Comparison of ENCODE assay signal across 1 cellular context in genomic region chr12:6950944-6951540, GRCh38.
TF ChIP-seq lines count a peak whose summit lies in the region.

TSS of gene PTPN6 (plus strand) at chr12:6951356. CDS start at chr12:6951513, 157 bp downstream.

TF ChIP-seq in GM12878, 131 proteins besides CTCF, POLR2A, EP300 and RAD21 (continued from another document and continues in another):
- TF ChIP-seq ZBTB40 (IDR thresholded peaks at IDR 0.05; ENCODE audit: borderline replicate concordance) (no peak), CHD2 (IDR thresholded peaks at IDR 0.05; ENCODE audit: borderline replicate concordance, low read depth, low read length) (no peak), BHLHE40 (IDR thresholded peaks at IDR 0.05; ENCODE audit: borderline replicate concordance in 1 of 2, low read depth in 2 of 2, low read length in 1 of 2) (peak; percentile 16 to 66; a peak in 3 of 4 replicates), MTA2 (IDR thresholded peaks at IDR 0.05; ENCODE audit: low read depth) (peak; percentile 44), ATF7 (IDR thresholded peaks at IDR 0.05; ENCODE audit: low read depth) (peak; percentile 89), RELB (IDR thresholded peaks at IDR 0.05; ENCODE audit: low read depth) (peak; percentile 57; the same call in 1 of the 2 replicates), ZZZ3 (IDR thresholded peaks at IDR 0.05; ENCODE audit: control insufficient read depth, insufficient read length, low read depth) (no peak), RB1 (IDR thresholded peaks at IDR 0.05; ENCODE audit: borderline replicate concordance) (no peak; the same call in 1 of the 2 replicates), NBN (IDR thresholded peaks at IDR 0.05) (peak; percentile 91), MXI1 (IDR thresholded peaks at IDR 0.05; ENCODE audit: low read depth, low read length) (0 out of 2 replicates have a peak, but pooled peaks have one; percentile 17), EED (IDR thresholded peaks at IDR 0.05; ENCODE audit: low read depth) (peak; percentile 43), TARDBP (IDR thresholded peaks at IDR 0.05; ENCODE audit: borderline replicate concordance) (0 out of 2 replicates have a peak, but pooled peaks have one; percentile 52), IRF4 (IDR thresholded peaks at IDR 0.05; ENCODE audit: low read depth, low read length) (0 out of 2 replicates have a peak, but pooled peaks have one; percentile 24), SMC3 (IDR thresholded peaks at IDR 0.05; ENCODE audit: borderline replicate concordance, low read length) (no peak), PBX3 (IDR thresholded peaks at IDR 0.05; ENCODE audit: insufficient replicate concordance, low read depth, low read length) (peak; percentile 59), LARP7 (IDR thresholded peaks at IDR 0.05) (peak; percentile 45; the same call in 1 of the 2 replicates), MEF2B (IDR thresholded peaks at IDR 0.05; ENCODE audit: partially characterized antibody, poor library complexity, severe bottlenecking) (peak; percentile 57), PML (IDR thresholded peaks at IDR 0.05; ENCODE audit: low read length) (no peak), MLLT1 (IDR thresholded peaks at IDR 0.05) (peak; percentile 86), CBX3 (IDR thresholded peaks at IDR 0.05; ENCODE audit: borderline replicate concordance, low read depth) (no peak), BACH1 (IDR thresholded peaks at IDR 0.05; ENCODE audit: borderline replicate concordance) (no peak; the same call in 1 of the 2 replicates), POLR2AphosphoS2 (IDR thresholded peaks at IDR 0.05; ENCODE audit: low read depth, low read length) (peak; percentile 78; the same call in 1 of the 2 replicates), RBBP5 (conservative IDR thresholded peaks at IDR 0.05) (no peak), TCF3 (IDR thresholded peaks at IDR 0.05; ENCODE audit: borderline replicate concordance, insufficient read depth, low read depth, low read length) (no peak), HCFC1 (IDR thresholded peaks at IDR 0.05; ENCODE audit: low read length) (no peak), SP1 (IDR thresholded peaks at IDR 0.05; ENCODE audit: low read depth, low read length) (no peak), NR2C1 (IDR thresholded peaks at IDR 0.05) (peak; percentile 37; the same call in 1 of the 2 replicates), MYB (IDR thresholded peaks at IDR 0.05; ENCODE audit: borderline replicate concordance, low read depth, low read length) (no peak), RCOR1 (conservative IDR thresholded peaks at IDR 0.05; ENCODE audit: low read depth, low read length) (no peak), KLF5 (IDR thresholded peaks at IDR 0.05; ENCODE audit: partially characterized antibody) (peak; percentile 33), MEF2A (IDR thresholded peaks at IDR 0.05; ENCODE audit: insufficient read depth, low read depth, low read length) (no peak), CBFB (IDR thresholded peaks at IDR 0.05; ENCODE audit: low read depth) (no peak; the same call in 1 of the 2 replicates), EZH2 (IDR thresholded peaks at IDR 0.05; ENCODE audit: borderline replicate concordance, control insufficient read depth, low read depth, low read length) (no peak), SUPT20H (IDR thresholded peaks at IDR 0.05; ENCODE audit: borderline replicate concordance, control insufficient read depth, low read depth, low read length) (no peak), NFYA (IDR thresholded peaks at IDR 0.05; ENCODE audit: borderline replicate concordance, low read depth, low read length) (no peak), MAX (IDR thresholded peaks at IDR 0.05; ENCODE audit: low read depth, low read length) (peak; percentile 45; the same call in 1 of the 2 replicates), ZBED1 (IDR thresholded peaks at IDR 0.05; ENCODE audit: borderline replicate concordance) (peak; percentile 13; the same call in 1 of the 2 replicates), BCLAF1 (IDR thresholded peaks at IDR 0.05) (0 out of 2 replicates have a peak, but pooled peaks have one; percentile 39), NKRF (conservative IDR thresholded peaks at IDR 0.05) (peak; percentile 73), SPI1 (IDR thresholded peaks at IDR 0.05; ENCODE audit: borderline replicate concordance, insufficient read depth, low read depth, low read length) (peak; percentile 62; the same call in 1 of the 2 replicates), FOXM1 (IDR thresholded peaks at IDR 0.05; ENCODE audit: low read depth, low read length) (no peak), IKZF1 (conservative IDR thresholded peaks at IDR 0.05) (peak; percentile 76), ZSCAN29 (IDR thresholded peaks at IDR 0.05) (no peak), SMARCA5 (IDR thresholded peaks at IDR 0.05) (peak; percentile 67), TCF12 (IDR thresholded peaks at IDR 0.05; ENCODE audit: low read depth, low read length) (peak; percentile 51; the same call in 1 of the 2 replicates), ZBTB11 (CRISPR knock-in tag; IDR thresholded peaks at IDR 0.05) (no peak), JUND (IDR thresholded peaks at IDR 0.05; ENCODE audit: low read depth, low read length) (no peak)
